8 cellular contexts compared by ENCODE assay signal in the genomic region with DNA sequence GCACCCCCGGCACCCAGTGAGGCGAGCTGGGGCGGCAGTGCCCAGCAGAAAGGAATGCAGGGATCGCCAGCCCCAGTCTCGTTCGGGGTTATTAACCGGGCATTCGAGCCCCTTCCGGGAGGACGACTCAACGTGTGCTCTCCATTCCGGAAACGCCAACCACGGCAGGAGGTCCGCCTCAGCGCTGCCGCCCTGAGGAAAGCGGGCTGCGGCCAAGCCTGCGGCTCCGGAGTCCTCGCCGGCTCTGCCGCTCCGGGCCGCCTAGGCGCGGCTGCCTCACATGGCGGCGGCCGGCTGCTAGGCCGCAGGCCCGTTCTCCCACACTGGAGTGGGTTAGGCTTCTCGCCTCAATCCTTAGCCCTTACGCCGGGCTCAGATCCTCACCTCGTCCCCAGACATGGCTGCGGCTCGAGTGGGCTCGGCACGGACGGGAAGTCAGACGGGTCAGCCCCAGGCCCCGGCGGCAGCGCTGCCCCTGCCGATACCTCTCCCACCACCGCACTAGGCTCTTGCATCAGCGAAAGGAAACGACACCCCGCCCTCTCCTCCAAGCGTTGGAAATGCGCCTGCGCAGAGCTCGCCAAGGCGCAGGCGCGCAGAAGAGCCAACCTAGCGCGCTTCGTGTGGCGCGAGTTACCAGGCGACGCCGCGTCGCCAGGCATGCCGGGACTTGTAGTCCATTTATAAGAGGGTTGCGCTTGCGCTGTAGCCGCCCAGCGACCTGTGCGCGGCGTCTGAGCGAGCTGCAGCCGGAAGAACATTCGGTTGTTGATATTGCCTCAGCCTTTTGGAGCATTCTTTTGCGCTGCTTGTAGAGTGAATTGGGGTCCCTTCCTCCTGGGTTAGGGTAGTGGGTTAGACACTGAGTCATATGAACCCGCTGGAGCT. TPM values are rescaled to one million over a fixed set of nuclear protein-coding genes. Genes with fewer than 3 reads are reported as not detected.
DNase-seq lines count a peak whose midpoint lies in the region; ATAC-seq lines count a peak whose summit lies in the region.

A gene with protein sequence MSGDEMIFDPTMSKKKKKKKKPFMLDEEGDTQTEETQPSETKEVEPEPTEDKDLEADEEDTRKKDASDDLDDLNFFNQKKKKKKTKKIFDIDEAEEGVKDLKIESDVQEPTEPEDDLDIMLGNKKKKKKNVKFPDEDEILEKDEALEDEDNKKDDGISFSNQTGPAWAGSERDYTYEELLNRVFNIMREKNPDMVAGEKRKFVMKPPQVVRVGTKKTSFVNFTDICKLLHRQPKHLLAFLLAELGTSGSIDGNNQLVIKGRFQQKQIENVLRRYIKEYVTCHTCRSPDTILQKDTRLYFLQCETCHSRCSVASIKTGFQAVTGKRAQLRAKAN (minus strand): TSS at position 532 of the 888 bp plus-strand sequence. CDS start 133 bp downstream, at position 399.

- ATAC-seq in GM19328 (IDR thresholded peaks at IDR 0.05; ENCODE audit: unreplicated experiment) = peak; percentile 87
- peak; percentile 91 for ATAC-seq in HG03520 (IDR thresholded peaks at IDR 0.05; ENCODE audit: unreplicated experiment)
- peak; percentile 88 for ATAC-seq in left colon

- H3K4me1 Mint-ChIP-seq in activated CD4-positive, alpha-beta T cell treated with anti-CD3 and anti-CD28 coated beads, Interleukin-2, amount 10 ng/mL, durations not matched to agents 7 days and 5 days = peaks cover 39% of the 10 kb centered on the region

- H3K9ac ChIP-seq in BLaER1 = peak within 1 kb of the TSS; percentile 98

- H3K27ac ChIP-seq in BLaER1 = peak within 1 kb of the TSS; percentile 99

- peaks cover 38% of the 10 kb centered on the region for H3K36me3 Mint-ChIP-seq in activated CD4-positive, alpha-beta T cell treated with anti-CD3 and anti-CD28 coated beads, Interleukin-2, amount 10 ng/mL, durations not matched to agents 7 days and 5 days (ENCODE audit: low read depth)

- no peaks in the 10 kb centered on the region for H3K27me3 ChIP-seq in BLaER1

- no peaks in the 10 kb centered on the region for H3K27me3 Mint-ChIP-seq in activated CD4-positive, alpha-beta T cell treated with anti-CD3 and anti-CD28 coated beads, Interleukin-2, amount 10 ng/mL, durations not matched to agents 7 days and 5 days

- peak within 1 kb of the TSS; percentile 95 for H3K4me2 ChIP-seq in BLaER1

- CTCF ChIA-PET in activated CD4-positive, alpha-beta T cell treated with anti-CD3 and anti-CD28 coated beads, Interleukin-2, amount 10 ng/mL, durations not matched to agents 7 days and 5 days (lab: Charles Lee) = interaction anchor here (0.5 to 2.0 kb wide), 9 partner anchors 9 to 1729 kb away, joined by 3 to 6 read pairs (median 3); no protein-coding TSS in a partner anchor

- peaks cover 43% of the 10 kb centered on the region for H3K4me1 ChIP-seq in BLaER1

- H3K36me3 ChIP-seq in BLaER1 = peaks cover 34% of the 10 kb centered on the region

- H3K4me3 ChIP-seq in BLaER1 = peak within 1 kb of the TSS; percentile 93

- H3K9me3 ChIP-seq in BLaER1 = no peaks in the 10 kb centered on the region

- POLR2A ChIA-PET in activated CD4-positive, alpha-beta T cell treated with anti-CD3 and anti-CD28 coated beads, Interleukin-2, amount 10 ng/mL, durations not matched to agents 7 days and 5 days (lab: Charles Lee) = interaction anchor here (0.5 to 1.0 kb wide), 6 partner anchors 10 to 303 kb away, joined by 3 to 6 read pairs (median 3); a partner anchor contains a TSS

- intact Hi-C loops in left colon (cut with DNase I, micrococcal nuclease) = no loop called here

- peak within 1 kb of the TSS; percentile 86 for H3K4me3 Mint-ChIP-seq in activated CD4-positive, alpha-beta T cell treated with anti-CD3 and anti-CD28 coated beads, Interleukin-2, amount 10 ng/mL, durations not matched to agents 7 days and 5 days

- H3K27ac Mint-ChIP-seq in activated CD4-positive, alpha-beta T cell treated with anti-CD3 and anti-CD28 coated beads, Interleukin-2, amount 10 ng/mL, durations not matched to agents 7 days and 5 days = peak within 1 kb of the TSS; percentile 99

- DNase-seq in NCI-H69 (lab: John Stamatoyannopoulos, UW) (peak; percentile 99), cortex of kidney (lab: John Stamatoyannopoulos, UW) (peak; percentile 89), left colon (peak; percentile 97)
- peak; percentile 97 for DNase-seq in activated CD4-positive, alpha-beta T cell treated with anti-CD3 and anti-CD28 coated beads, Interleukin-2, amount 10 ng/mL, durations not matched to agents 7 days and 5 days
- DNase-seq in stimulated activated CD4-positive, alpha-beta T cell treated with anti-CD3 and anti-CD28 coated beads, Interleukin-1b, Interleukin-23, amount 100 ng/mL, for 48 hours = peak; percentile 96

- peaks cover 47% of the 10 kb centered on the region for H4K20me1 ChIP-seq in BLaER1

- no peaks in the 10 kb centered on the region for H3K9me3 Mint-ChIP-seq in activated CD4-positive, alpha-beta T cell treated with anti-CD3 and anti-CD28 coated beads, Interleukin-2, amount 10 ng/mL, durations not matched to agents 7 days and 5 days

RNA-seq across cellular contexts. Expression of the gene that starts here (rescaled TPM):
- total RNA-seq in activated CD4-positive, alpha-beta T cell treated with anti-CD3 and anti-CD28 coated beads, Interleukin-2, amount 10 ng/mL, durations not matched to agents 7 days and 5 days = 10 to 100 TPM; 84.7 to 92.9 TPM
- 10 to 100 TPM; 39.8 to 51.1 TPM for total RNA-seq in left colon

Comparison
In these comparisons a context has a peak if more than half of its experiments do, and no peak if none do; other contexts are left out.
1. Peak in every context shown above with its lines: DNase-seq, ATAC-seq, H3K4me3 ChIP-seq and H3K27ac ChIP-seq.